ENCODE assay signal across 8 cellular contexts in genomic region chr13:21674271-21675009, GRCh38. TPM values are rescaled to one million over a fixed set of nuclear protein-coding genes. Genes with fewer than 3 reads are reported as not detected.
DNase-seq lines count a peak whose midpoint lies in the region; ATAC-seq and TF ChIP-seq lines count a peak whose summit lies in the region.

No MANE protein-coding gene starts in this region.

- H2AFZ ChIP-seq in GM23248 (peak overlapping the region; percentile 88), OCI-LY1 (ENCODE audit: low read length) (no peak overlapping the region; the same call in 1 of the 2 replicates)

- peak overlapping the region; percentile 68 for H3K4me3 ChIP-seq in GM23248
- H3K4me3 ChIP-seq in OCI-LY1 (ENCODE audit: low read depth, low read length, poor library complexity, severe bottlenecking), result peak overlapping the region; percentile 64
- peak overlapping the region; percentile 39 to 57 for H3K4me3 ChIP-seq in cardiac fibroblast (replicated peaks in 1 of 2; ENCODE audit: low read depth in 2 of 2, low read length in 2 of 2)
- peak overlapping the region; percentile 38 to 61 (median 51) for H3K4me3 ChIP-seq in right lobe of liver
- H3K4me3 ChIP-seq in stomach smooth muscle (ENCODE audit: low read length in 2 of 2), result peak overlapping the region; percentile 63 to 83

- H3K79me2 ChIP-seq in GM23248 (ENCODE audit: insufficient read depth) (no peaks in the 10 kb centered on the region), OCI-LY1 (ENCODE audit: insufficient read depth, low read length) (no peaks in the 10 kb centered on the region)

- H3K36me3 ChIP-seq in GM23248 (ENCODE audit: low read depth), result no peaks in the 10 kb centered on the region
- H3K36me3 ChIP-seq in OCI-LY1 (ENCODE audit: insufficient read depth, low read length), result no peaks in the 10 kb centered on the region
- H3K36me3 ChIP-seq in right lobe of liver, result no peaks in the 10 kb centered on the region
- H3K36me3 ChIP-seq in stomach smooth muscle (ENCODE audit: control insufficient read depth in 2 of 2, insufficient read depth in 2 of 2, low read length in 2 of 2), result no peaks in the 10 kb centered on the region

- TF ChIP-seq POLR2A in right lobe of liver (IDR thresholded peaks at IDR 0.05), result no peak

- H3K4me1 ChIP-seq in GM23248 (ENCODE audit: insufficient read depth) (no peaks in the 10 kb centered on the region), OCI-LY1 (ENCODE audit: insufficient read depth, low read length, severe bottlenecking) (peaks cover 39% of the 10 kb centered on the region), right lobe of liver (peaks cover 0 to 47% (median 4%) of the 10 kb centered on the region in 4 donors), stomach smooth muscle (ENCODE audit: control insufficient read depth, insufficient read depth, low read length) (peaks cover 43% of the 10 kb centered on the region)

- peak overlapping the region; percentile 76 for H3K4me2 ChIP-seq in GM23248 (ENCODE audit: unreplicated experiment)
- peak overlapping the region; percentile 98 for H3K4me2 ChIP-seq in OCI-LY1 (ENCODE audit: low read length)

- TF ChIP-seq CTCF in OCI-LY1 (IDR thresholded peaks at IDR 0.05; ENCODE audit: low read length) (no peak), cardiac fibroblast (IDR thresholded peaks at IDR 0.05; ENCODE audit: low read depth, low read length) (no peak), right lobe of liver (IDR thresholded peaks at IDR 0.05) (no peak)

- ATAC-seq in right lobe of liver (no peak), HG02759 (IDR thresholded peaks at IDR 0.05; ENCODE audit: unreplicated experiment) (no peak), HG02852 (IDR thresholded peaks at IDR 0.05; ENCODE audit: unreplicated experiment) (no peak)

- peaks cover 69% of the 10 kb centered on the region for H3K27me3 ChIP-seq in GM23248 (replicated peaks; ENCODE audit: insufficient read depth)
- no peaks in the 10 kb centered on the region for H3K27me3 ChIP-seq in OCI-LY1 (ENCODE audit: insufficient read depth, low read length)
- H3K27me3 ChIP-seq in right lobe of liver, result peaks cover 15 to 29% of the 10 kb centered on the region in 2 donors
- peaks cover 26 to 42% of the 10 kb centered on the region in 2 donors for H3K27me3 ChIP-seq in stomach smooth muscle (ENCODE audit: control insufficient read depth in 1 of 2, insufficient read depth in 2 of 2, low read length in 2 of 2)

- peak; percentile 42 for DNase-seq in GM23248
- DNase-seq in cardiac fibroblast (ENCODE audit: low read depth in 2 of 2), result no peak
- peak in 1 of 3 donors; percentile 48 for DNase-seq in right lobe of liver
- DNase-seq in HCEC 1CT, result no peak

- intact Hi-C loops in right lobe of liver (cut with DNase I), result no loop called here

- in situ Hi-C loops in GM23248 (cut with MboI), result no loop called here

- H3K9ac ChIP-seq in GM23248 (no peak overlapping the region), OCI-LY1 (ENCODE audit: low read length) (peak overlapping the region; percentile 55; the same call in 1 of the 2 replicates), stomach smooth muscle (ENCODE audit: low read length in 2 of 2) (no peak overlapping the region)

- WGBS in GM23248 (ENCODE audit: low coverage in 1 of 2, low lambda C conversion rate in 2 of 2, missing lambda C conversion rate in 2 of 2), 2 experiments, result 1 to 2% methylated on average over 24 to 60 of the region's 61 CpGs
- 3% methylated on average over 29 of the region's 61 CpGs for WGBS in right lobe of liver (ENCODE audit: insufficient coverage, low coverage, low lambda C conversion rate, missing lambda C conversion rate)

- H3F3A ChIP-seq in GM23248 (ENCODE audit: insufficient read depth) (0 out of 2 replicates have a peak, but pooled peaks cover 7% of the 10 kb centered on the region), OCI-LY1 (ENCODE audit: insufficient read depth, low read length) (no peaks in the 10 kb centered on the region)

- H3K27ac ChIP-seq in GM23248 (no peak overlapping the region), OCI-LY1 (ENCODE audit: low read depth, low read length, poor library complexity, severe bottlenecking) (no peak overlapping the region), right lobe of liver (no peak overlapping the region), stomach smooth muscle (ENCODE audit: low read length) (no peak overlapping the region)

- H4K20me1 ChIP-seq in GM23248 (ENCODE audit: insufficient read depth) (no peaks in the 10 kb centered on the region), OCI-LY1 (ENCODE audit: insufficient read depth, low read length) (no peaks in the 10 kb centered on the region)

- H3K9me3 ChIP-seq in GM23248 (ENCODE audit: low read depth) (no peaks in the 10 kb centered on the region), OCI-LY1 (ENCODE audit: low read length) (no peaks in the 10 kb centered on the region), right lobe of liver (no peaks in the 10 kb centered on the region), stomach smooth muscle (ENCODE audit: control insufficient read depth in 2 of 2, low read length in 2 of 2) (no peaks in the 10 kb centered on the region)

- H3K9me2 ChIP-seq in GM23248 (ENCODE audit: insufficient read depth), result no peaks in the 10 kb centered on the region
- no peaks in the 10 kb centered on the region for H3K9me2 ChIP-seq in OCI-LY1 (ENCODE audit: low read depth, low read length)

RNA-seq across cellular contexts. Expression of gene FGF9, which starts 3.6 kb away (rescaled TPM):
- 0.65 TPM in 1 of 2 replicates, not detected in the other for total RNA-seq in GM23248 (2014; rRNA removed; shearing (Covaris generic))
- 0.39 and 0.75 TPM in 2 replicates for polyA plus RNA-seq in GM23248 (2016; fragmentation: Nextera tagmentation; extraction: Ambion mirVana)
- not detected for total RNA-seq in right lobe of liver
